1 cellular context compared by ENCODE assay signal in the genomic region with DNA sequence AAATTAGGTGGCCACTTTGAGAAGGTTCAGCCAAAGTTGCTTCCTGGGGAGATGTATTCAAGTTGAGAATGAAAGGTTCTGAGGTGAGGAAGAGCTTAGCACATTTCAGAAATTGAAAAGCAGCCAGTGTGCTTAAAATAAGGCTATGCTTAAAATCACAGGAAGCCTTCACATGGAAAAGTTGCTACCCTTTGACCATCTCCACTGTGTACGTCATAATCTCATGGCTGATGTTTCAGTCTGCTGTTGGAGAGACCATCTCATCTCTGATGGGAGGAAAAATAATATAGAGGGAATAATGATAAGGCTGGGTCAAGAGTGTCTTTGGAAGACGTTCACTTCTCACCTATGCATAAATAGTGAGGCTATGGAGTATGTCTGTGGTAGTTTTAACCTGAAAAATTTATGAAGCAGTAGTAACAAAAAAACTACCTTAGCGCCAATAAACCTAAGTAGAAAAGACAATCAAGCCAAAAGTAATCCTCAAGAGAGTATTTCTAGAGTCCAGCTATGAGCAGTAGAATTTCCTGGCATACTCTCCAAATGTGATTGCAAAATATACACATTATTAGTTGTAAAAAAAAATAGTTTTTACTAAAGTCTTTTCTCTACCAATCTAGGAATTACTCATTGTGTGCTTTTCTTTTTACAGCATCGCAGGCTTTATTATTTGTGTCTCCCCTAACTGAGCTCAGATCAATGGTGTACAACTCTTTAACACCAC.
TF ChIP-seq lines count a peak whose summit lies in the region.

No MANE protein-coding gene starts in this region.

TF ChIP-seq in IMR-90, 13 proteins besides CTCF, POLR2A, EP300 and RAD21:
- TF ChIP-seq BHLHE40 (IDR thresholded peaks at IDR 0.05; ENCODE audit: low read depth, low read length): no peak
- TF ChIP-seq CEBPB (IDR thresholded peaks at IDR 0.05; ENCODE audit: low read depth, low read length): no peak
- no peak for TF ChIP-seq FOS (IDR thresholded peaks at IDR 0.05; ENCODE audit: low read depth, low read length)
- TF ChIP-seq, protein P1, sequence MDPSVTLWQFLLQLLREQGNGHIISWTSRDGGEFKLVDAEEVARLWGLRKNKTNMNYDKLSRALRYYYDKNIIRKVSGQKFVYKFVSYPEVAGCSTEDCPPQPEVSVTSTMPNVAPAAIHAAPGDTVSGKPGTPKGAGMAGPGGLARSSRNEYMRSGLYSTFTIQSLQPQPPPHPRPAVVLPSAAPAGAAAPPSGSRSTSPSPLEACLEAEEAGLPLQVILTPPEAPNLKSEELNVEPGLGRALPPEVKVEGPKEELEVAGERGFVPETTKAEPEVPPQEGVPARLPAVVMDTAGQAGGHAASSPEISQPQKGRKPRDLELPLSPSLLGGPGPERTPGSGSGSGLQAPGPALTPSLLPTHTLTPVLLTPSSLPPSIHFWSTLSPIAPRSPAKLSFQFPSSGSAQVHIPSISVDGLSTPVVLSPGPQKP (IDR thresholded peaks at IDR 0.05; ENCODE audit: borderline replicate concordance, low read depth, low read length): no peak
- no peak for TF ChIP-seq RCOR1 (IDR thresholded peaks at IDR 0.05; ENCODE audit: insufficient replicate concordance, low read length)
- no peak for TF ChIP-seq RFX5 (IDR thresholded peaks at IDR 0.05; ENCODE audit: low read depth, low read length)
- TF ChIP-seq MXI1 (IDR thresholded peaks at IDR 0.05; ENCODE audit: borderline replicate concordance, low read depth, low read length): no peak
- TF ChIP-seq, protein P2, sequence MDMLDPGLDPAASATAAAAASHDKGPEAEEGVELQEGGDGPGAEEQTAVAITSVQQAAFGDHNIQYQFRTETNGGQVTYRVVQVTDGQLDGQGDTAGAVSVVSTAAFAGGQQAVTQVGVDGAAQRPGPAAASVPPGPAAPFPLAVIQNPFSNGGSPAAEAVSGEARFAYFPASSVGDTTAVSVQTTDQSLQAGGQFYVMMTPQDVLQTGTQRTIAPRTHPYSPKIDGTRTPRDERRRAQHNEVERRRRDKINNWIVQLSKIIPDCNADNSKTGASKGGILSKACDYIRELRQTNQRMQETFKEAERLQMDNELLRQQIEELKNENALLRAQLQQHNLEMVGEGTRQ (IDR thresholded peaks at IDR 0.05; ENCODE audit: low read depth, low read length): no peak
- TF ChIP-seq CHD1 (IDR thresholded peaks at IDR 0.05; ENCODE audit: low read depth, low read length): no peak
- no peak for TF ChIP-seq MAZ (IDR thresholded peaks at IDR 0.05; ENCODE audit: borderline replicate concordance, low read depth, low read length)
- TF ChIP-seq SMC3 (IDR thresholded peaks at IDR 0.05; ENCODE audit: low read depth, low read length): no peak
- no peak for TF ChIP-seq MAFK (IDR thresholded peaks at IDR 0.05; ENCODE audit: low read depth, low read length)
- TF ChIP-seq NFE2L2 (IDR thresholded peaks at IDR 0.05; ENCODE audit: low read depth, low read length): no peak
TF ChIP-seq in IMR-90: peak in this region for 0.
